ENCODE assay signal across 18 cellular contexts in the genomic region with DNA sequence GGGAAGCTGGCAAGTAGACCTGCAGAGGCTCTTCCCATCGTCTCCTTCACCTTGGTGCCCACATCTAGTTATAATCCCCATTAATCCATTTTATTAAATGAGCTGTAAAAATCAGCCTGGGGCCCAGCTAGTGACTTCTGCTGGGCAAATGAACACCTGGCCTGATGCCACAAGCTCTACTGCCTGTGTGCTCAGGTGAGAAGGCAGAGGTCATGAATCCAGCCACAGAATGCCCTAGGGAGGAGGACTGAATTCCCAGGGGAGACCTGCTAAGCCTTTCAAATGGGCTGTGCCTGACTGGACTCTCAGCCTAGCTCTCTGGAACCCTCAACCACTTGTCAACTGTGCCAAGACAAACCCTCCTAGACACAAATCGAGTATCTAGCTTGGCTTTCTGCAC.
DNase-seq lines count a peak whose midpoint lies in the region; ATAC-seq lines count a peak whose summit lies in the region.
"Had no signal": no experiment of that assay in that cellular context is flagged by ENCODE, and none has a peak within 500 bp of the region (broad histone marks: within the 10 kb centered on the region; RNA-seq: fewer than 3 reads in every experiment).

No MANE protein-coding gene starts in this region.

- DNase-seq in NCI-H82 (lab: John Stamatoyannopoulos, UW) (peak; percentile 50), NCI-H82 treated with DMSO at 0.1 percent for 48 hours (lab: John Stamatoyannopoulos, UW; ENCODE audit: unreplicated experiment) (no peak), M059J (ENCODE audit: low read depth) (peak; percentile 36), renal cortical epithelial cell (ENCODE audit: low read depth) (peak; percentile 59), LoVo (ENCODE audit: low spot score) (no peak)
- DNase-seq in central memory CD8-positive, alpha-beta T cell (ENCODE audit: low spot score in 2 of 2), result no peak
- no peak for DNase-seq in effector memory CD8-positive, alpha-beta T cell
- DNase-seq in stimulated activated CD4-positive, alpha-beta T cell treated with anti-CD3 and anti-CD28 coated beads, Interleukin-1b, Interleukin-23, amount 100 ng/mL, for 48 hours, result no peak
- DNase-seq: activated CD4-positive, alpha-beta T cell treated with anti-CD3 and anti-CD28 coated beads, Interleukin-2, amount 50 U/mL, for 4 hours; activated naive CD4-positive, alpha-beta T cell treated with anti-CD3 and anti-CD28 coated beads, Interleukin-2, amount 50 U/mL, for 16 hours; activated T-cell treated with anti-CD3 and anti-CD28 coated beads for 4 hours; hippocampal formation; NCI-H1436; stimulated activated CD4-positive, alpha-beta T cell treated with anti-CD3 and anti-CD28 coated beads, Interleukin-15, amount 100 ng/mL, for 24 hours; transverse colon had no signal

- H3K4me1 Mint-ChIP-seq in central memory CD8-positive, alpha-beta T cell, result peaks cover 22% of the 10 kb centered on the region
- H3K4me1 Mint-ChIP-seq in effector memory CD8-positive, alpha-beta T cell (ENCODE audit: low read depth in 2 of 2), result peaks cover 17 to 19% of the 10 kb centered on the region in 2 donors

- H3K4me3 Mint-ChIP-seq in central memory CD8-positive, alpha-beta T cell, result no peak overlapping the region
- no peak overlapping the region for H3K4me3 Mint-ChIP-seq in effector memory CD8-positive, alpha-beta T cell
- H3K4me3 Mint-ChIP-seq: brain; stimulated activated memory B cell treated with anti-CD40 and anti-IgM and Interleukin-4, amounts not matched to agents 10 μg/mL and 1 μg/mL and 100 μg/mL, for 72 hours had no signal

- no peak for ATAC-seq in central memory CD8-positive, alpha-beta T cell (replicated peaks; ENCODE audit: extremely low read depth, poor library complexity, severe bottlenecking)
- no peak for ATAC-seq in effector memory CD8-positive, alpha-beta T cell (replicated peaks)
- ATAC-seq: HCT116; stimulated activated memory B cell treated with anti-CD40 and anti-IgM and Interleukin-4, amounts not matched to agents 10 μg/mL and 1 μg/mL and 100 μg/mL, for 72 hours had no signal

- H3K27ac Mint-ChIP-seq in central memory CD8-positive, alpha-beta T cell (ENCODE audit: low read depth), result peak overlapping the region; percentile 67
- H3K27ac Mint-ChIP-seq in effector memory CD8-positive, alpha-beta T cell, result peak overlapping the region in 1 of 2 donors; percentile 22
- H3K27ac Mint-ChIP-seq: stimulated activated memory B cell treated with anti-CD40 and anti-IgM and Interleukin-4, amounts not matched to agents 10 μg/mL and 1 μg/mL and 100 μg/mL, for 72 hours had no signal

- no peaks in the 10 kb centered on the region for H3K27me3 Mint-ChIP-seq in central memory CD8-positive, alpha-beta T cell
- H3K27me3 Mint-ChIP-seq in effector memory CD8-positive, alpha-beta T cell, result no peaks in the 10 kb centered on the region
- H3K27me3 Mint-ChIP-seq: brain; stimulated activated memory B cell treated with anti-CD40 and anti-IgM and Interleukin-4, amounts not matched to agents 10 μg/mL and 1 μg/mL and 100 μg/mL, for 72 hours had no signal

- H3K36me3 Mint-ChIP-seq in central memory CD8-positive, alpha-beta T cell (ENCODE audit: insufficient read depth), result peaks cover 12% of the 10 kb centered on the region
- H3K36me3 Mint-ChIP-seq in effector memory CD8-positive, alpha-beta T cell (ENCODE audit: insufficient read depth), result peaks cover 13% of the 10 kb centered on the region

- no peaks in the 10 kb centered on the region for H3K9me3 Mint-ChIP-seq in central memory CD8-positive, alpha-beta T cell
- H3K9me3 Mint-ChIP-seq in effector memory CD8-positive, alpha-beta T cell, result no peaks in the 10 kb centered on the region

Comparison
In these comparisons a context has a peak if more than half of its experiments do, and no peak if none do; other contexts are left out.
1. DNase-seq: peak in NCI-H82 (single experiment), M059J (single experiment) and renal cortical epithelial cell (single experiment); none in NCI-H82 treated with DMSO at 0.1 percent for 48 hours (single experiment), central memory CD8-positive, alpha-beta T cell (0 of 2), LoVo (single experiment), effector memory CD8-positive, alpha-beta T cell (0 of 3) and stimulated activated CD4-positive, alpha-beta T cell treated with anti-CD3 and anti-CD28 coated beads, Interleukin-1b, Interleukin-23, amount 100 ng/mL, for 48 hours (single experiment).